In genomic region chr5:142770650-142771609, GRCh38 we compare ENCODE assay signal across 1 cellular context.
TF ChIP-seq lines count a peak whose summit lies in the region.

No MANE protein-coding gene starts in this region.

TF ChIP-seq in HepG2, 621 proteins besides CTCF, POLR2A, EP300 and RAD21 (continued from another document and continues in another):
- TF ChIP-seq ZNF609 (CRISPR knock-in tag; IDR thresholded peaks at IDR 0.05; ENCODE audit: borderline replicate concordance) (0 out of 2 replicates have a peak, but pooled peaks have one; percentile 34), CBX2 (IDR thresholded peaks at IDR 0.05; ENCODE audit: low read depth, low read length) (no peak), CBX2 (CRISPR knock-in tag; IDR thresholded peaks at IDR 0.05; ENCODE audit: low read depth) (peak; percentile 40; the same call in 1 of the 2 replicates), ZNF225 (CRISPR knock-in tag; IDR thresholded peaks at IDR 0.05) (peak; percentile 59; the same call in 1 of the 2 replicates), CSRNP1 (CRISPR knock-in tag; IDR thresholded peaks at IDR 0.05) (peak; percentile 23; the same call in 1 of the 2 replicates), MXD4 (CRISPR knock-in tag; IDR thresholded peaks at IDR 0.05) (peak; percentile 79; the same call in 1 of the 2 replicates), MTA1 (CRISPR knock-in tag; IDR thresholded peaks at IDR 0.05; ENCODE audit: borderline replicate concordance) (peak; percentile 81; the same call in 1 of the 2 replicates), ZNF644 (CRISPR knock-in tag; IDR thresholded peaks at IDR 0.05; ENCODE audit: low read depth) (0 out of 2 replicates have a peak, but pooled peaks have one; percentile 37), NONO (IDR thresholded peaks at IDR 0.05) (no peak), NONO (CRISPR knock-in tag; conservative IDR thresholded peaks at IDR 0.05) (peak; percentile 84), MED1 (CRISPR knock-in tag; IDR thresholded peaks at IDR 0.05) (0 out of 2 replicates have a peak, but pooled peaks have one; percentile 33), TAF1 (CRISPR knock-in tag; IDR thresholded peaks at IDR 0.05) (peak; percentile 55), GATAD2A (CRISPR knock-in tag; IDR thresholded peaks at IDR 0.05) (peak; percentile 71), ZNF619 (CRISPR knock-in tag; IDR thresholded peaks at IDR 0.05) (peak; percentile 77; the same call in 1 of the 2 replicates), ZNF597 (CRISPR knock-in tag; IDR thresholded peaks at IDR 0.05) (no peak), ZNF121 (CRISPR knock-in tag; IDR thresholded peaks at IDR 0.05) (0 out of 2 replicates have a peak, but pooled peaks have one; percentile 8), JDP2 (CRISPR knock-in tag; IDR thresholded peaks at IDR 0.05; ENCODE audit: borderline replicate concordance) (no peak), ZSCAN30 (CRISPR knock-in tag; IDR thresholded peaks at IDR 0.05) (0 out of 2 replicates have a peak, but pooled peaks have one; percentile 23), NR0B2 (CRISPR knock-in tag; IDR thresholded peaks at IDR 0.05) (no peak), ZBTB1 (CRISPR knock-in tag; IDR thresholded peaks at IDR 0.05; ENCODE audit: borderline replicate concordance) (no peak), BHLHE40 (IDR thresholded peaks at IDR 0.05; ENCODE audit: low read length) (no peak), ZNF614 (CRISPR knock-in tag; IDR thresholded peaks at IDR 0.05; ENCODE audit: borderline replicate concordance) (peak; percentile 52; the same call in 1 of the 2 replicates), ZSCAN9 (CRISPR knock-in tag; IDR thresholded peaks at IDR 0.05; ENCODE audit: borderline replicate concordance) (peak; percentile 43), ZNF142 (CRISPR knock-in tag; IDR thresholded peaks at IDR 0.05) (no peak; the same call in 1 of the 2 replicates), ZMYM2 (CRISPR knock-in tag; IDR thresholded peaks at IDR 0.05) (no peak; the same call in 1 of the 2 replicates), ZNF44 (CRISPR knock-in tag; IDR thresholded peaks at IDR 0.05) (0 out of 2 replicates have a peak, but pooled peaks have one; percentile 20), KAT2B (IDR thresholded peaks at IDR 0.05; ENCODE audit: borderline replicate concordance, low read depth, low read length) (no peak), MAX (IDR thresholded peaks at IDR 0.05) (peak; percentile 66), PHF20 (CRISPR knock-in tag; IDR thresholded peaks at IDR 0.05) (0 out of 2 replicates have a peak, but pooled peaks have one; percentile 25), KAT7 (CRISPR knock-in tag; IDR thresholded peaks at IDR 0.05; ENCODE audit: borderline replicate concordance) (peak; percentile 77; the same call in 1 of the 2 replicates), ZNF574 (CRISPR knock-in tag; IDR thresholded peaks at IDR 0.05) (peak; percentile 53; the same call in 1 of the 2 replicates), SPEN (CRISPR knock-in tag; IDR thresholded peaks at IDR 0.05; ENCODE audit: low read depth) (peak; percentile 64; the same call in 1 of the 2 replicates), MYC (CRISPR knock-in tag; IDR thresholded peaks at IDR 0.05; ENCODE audit: borderline replicate concordance) (peak; percentile 55), HMGXB4 (CRISPR knock-in tag; IDR thresholded peaks at IDR 0.05; ENCODE audit: borderline replicate concordance in 1 of 2, low read depth in 1 of 2) (peak; percentile 77 to 92), KMT2B (CRISPR knock-in tag; IDR thresholded peaks at IDR 0.05) (peak; percentile 83), STAG1 (CRISPR knock-in tag; IDR thresholded peaks at IDR 0.05) (peak; percentile 86), RCOR2 (CRISPR knock-in tag; IDR thresholded peaks at IDR 0.05) (0 out of 2 replicates have a peak, but pooled peaks have one; percentile 12), E2F2 (CRISPR knock-in tag; IDR thresholded peaks at IDR 0.05; ENCODE audit: borderline replicate concordance) (peak; percentile 57; the same call in 1 of the 2 replicates), ZNF253 (CRISPR knock-in tag; IDR thresholded peaks at IDR 0.05; ENCODE audit: borderline replicate concordance) (no peak), FOXA1 (IDR thresholded peaks at IDR 0.05) (no peak), FOXA1 (CRISPR knock-in tag; IDR thresholded peaks at IDR 0.05) (peak; percentile 32; the same call in 1 of the 2 replicates)
